21 cellular contexts compared by ENCODE assay signal in the genomic region with DNA sequence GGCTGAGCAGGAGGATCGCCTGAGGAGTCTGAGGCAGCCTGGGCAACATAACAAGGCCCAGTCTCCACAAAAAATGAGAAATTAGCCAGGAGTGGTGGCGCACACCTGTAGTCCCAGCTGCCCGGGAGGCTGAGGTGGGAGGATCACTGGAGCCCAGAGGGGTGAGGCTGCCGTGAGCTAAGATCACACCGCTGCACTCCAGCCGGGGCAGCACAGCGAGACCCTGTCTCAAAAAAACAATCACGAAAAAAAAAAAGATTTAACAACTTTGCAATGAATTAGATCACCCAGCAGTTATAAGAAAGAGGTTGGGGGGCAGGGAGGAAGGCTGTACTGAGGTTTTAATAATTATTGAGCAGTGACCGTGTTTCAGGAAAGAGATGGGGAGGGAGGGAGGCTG. TPM values are rescaled to one million over a fixed set of nuclear protein-coding genes. Genes with fewer than 3 reads are reported as not detected.
DNase-seq lines count a peak whose midpoint lies in the region; ATAC-seq and TF ChIP-seq lines count a peak whose summit lies in the region.
"Had no signal": no experiment of that assay in that cellular context is flagged by ENCODE, and none has a peak within 500 bp of the region (broad histone marks: within the 10 kb centered on the region; RNA-seq: fewer than 3 reads in every experiment).

No MANE protein-coding gene starts in this region.

- CTCF ChIA-PET in WTC11 (lab: Charles Lee), result interaction anchor here (1.6 kb wide), 1 partner anchor 109 kb away, joined by 4 read pairs; no protein-coding TSS in a partner anchor

- H3K36me3 ChIP-seq in heart left ventricle, result no peaks in the 10 kb centered on the region
- H3K36me3 ChIP-seq in lower lobe of right lung, result no peaks in the 10 kb centered on the region
- peaks cover 0 to 13% (median 0%) of the 10 kb centered on the region in 5 donors for H3K36me3 ChIP-seq in subcutaneous abdominal adipose tissue (ENCODE audit: control insufficient read depth in 5 of 5, insufficient read depth in 5 of 5, low read length in 5 of 5)
- no peaks in the 10 kb centered on the region for H3K36me3 ChIP-seq in BE2C
- H3K36me3 ChIP-seq: SJCRH30 had no signal

- peaks cover 15% of the 10 kb centered on the region for H3K27me3 Mint-ChIP-seq in WTC11 (ENCODE audit: low read depth)

- H3K27ac ChIP-seq in heart left ventricle (peak overlapping the region in 9 of 12 donors; percentile 6 to 86 (median 78)), lower lobe of right lung (no peak overlapping the region), subcutaneous abdominal adipose tissue (ENCODE audit: low read depth, low read length) (peak overlapping the region; percentile 20)
- H3K27ac ChIP-seq: SJCRH30 had no signal

- no peak for TF ChIP-seq POLR2A in heart left ventricle (IDR thresholded peaks at IDR 0.05)

- no peaks in the 10 kb centered on the region for H3K9me3 ChIP-seq in heart left ventricle
- H3K9me3 ChIP-seq in lower lobe of right lung, result no peaks in the 10 kb centered on the region
- no peaks in the 10 kb centered on the region for H3K9me3 ChIP-seq in subcutaneous abdominal adipose tissue (ENCODE audit: control insufficient read depth in 5 of 5, low read length in 5 of 5)
- no peaks in the 10 kb centered on the region for H3K9me3 ChIP-seq in BE2C
- H3K9me3 ChIP-seq: SJCRH30 had no signal

- H3K4me1 ChIP-seq in heart left ventricle (peaks cover 0 to 48% (median 15%) of the 10 kb centered on the region in 12 donors), lower lobe of right lung (peaks cover 4% of the 10 kb centered on the region), subcutaneous abdominal adipose tissue (ENCODE audit: control insufficient read depth in 5 of 5, insufficient read depth in 5 of 5, low read length in 5 of 5) (peaks cover 4 to 51% (median 45%) of the 10 kb centered on the region in 5 donors), BE2C (no peaks in the 10 kb centered on the region)
- H3K4me1 ChIP-seq: SJCRH30 had no signal

- no peak for ATAC-seq in WTC11
- ATAC-seq in heart left ventricle, result no peak
- ATAC-seq in lower lobe of right lung, result no peak
- no peak for ATAC-seq in HG03439 (IDR thresholded peaks at IDR 0.05; ENCODE audit: unreplicated experiment)
- ATAC-seq: PC-3 had no signal

- H3K4me3 ChIP-seq in heart left ventricle (no peak overlapping the region), lower lobe of right lung (no peak overlapping the region), subcutaneous abdominal adipose tissue (ENCODE audit: low read depth in 1 of 5, low read length in 5 of 5) (no peak overlapping the region), BE2C (ENCODE audit: low read depth, low read length) (no peak overlapping the region)
- H3K4me3 ChIP-seq: SJCRH30 had no signal

- H3K9me3 Mint-ChIP-seq in WTC11, result no peaks in the 10 kb centered on the region
- H3K9me3 Mint-ChIP-seq: CD4-positive, alpha-beta memory T cell had no signal

- POLR2A ChIA-PET in WTC11 (lab: Charles Lee), result no interaction called here

- TF ChIP-seq CTCF in WTC11 (IDR thresholded peaks at IDR 0.05), result no peak
- no peak for TF ChIP-seq CTCF in heart left ventricle (IDR thresholded peaks at IDR 0.05)
- TF ChIP-seq CTCF in lower lobe of right lung (IDR thresholded peaks at IDR 0.05), result no peak
- TF ChIP-seq CTCF in BE2C (IDR thresholded peaks at IDR 0.05; ENCODE audit: low read depth, low read length), result no peak

- H3K36me3 Mint-ChIP-seq in WTC11, result no peaks in the 10 kb centered on the region
- H3K36me3 Mint-ChIP-seq: CD4-positive, alpha-beta memory T cell had no signal

- DNase-seq in WTC11 (ENCODE audit: low spot score) (no peak), heart left ventricle (peak in 2 of 5 donors; percentile 5 to 16), lower lobe of right lung (peak; percentile 22), 8988T (no peak), BE2C (no peak)
- DNase-seq: CD4-positive, alpha-beta memory T cell; DMS53; EL; GOT3; KBM-7; NCI-H1105; NCI-H1694; NCI-H2107; NCI-H2227 treated with DMSO at 0.1 percent for 48 hours; NCI-H524; NCI-H82; PC-3; RPMI8226; SJCRH30 had no signal

- H3K4me1 Mint-ChIP-seq in WTC11, result peaks cover 13% of the 10 kb centered on the region
- H3K4me1 Mint-ChIP-seq: CD4-positive, alpha-beta memory T cell had no signal

- H3K9ac ChIP-seq in subcutaneous abdominal adipose tissue (ENCODE audit: low read length in 5 of 5), result no peak overlapping the region

- H3K27ac Mint-ChIP-seq in WTC11, result no peak overlapping the region
- H3K27ac Mint-ChIP-seq: CD4-positive, alpha-beta memory T cell had no signal

- 87 to 92% (median 88%) methylated on average over 9 of the region's 9 CpGs for WGBS in heart left ventricle, 4 donors

- H3K27me3 ChIP-seq in heart left ventricle (peaks cover 0 to 4% (median 0%) of the 10 kb centered on the region in 9 donors), lower lobe of right lung (ENCODE audit: low read depth) (no peaks in the 10 kb centered on the region), subcutaneous abdominal adipose tissue (ENCODE audit: control insufficient read depth in 5 of 5, insufficient read depth in 4 of 5, low read length in 5 of 5) (no peaks in the 10 kb centered on the region), BE2C (no peaks in the 10 kb centered on the region)
- H3K27me3 ChIP-seq: SJCRH30 had no signal

- H3K4me3 Mint-ChIP-seq in WTC11, result no peak overlapping the region
- H3K4me3 Mint-ChIP-seq: CD4-positive, alpha-beta memory T cell had no signal

- intact Hi-C loops in heart left ventricle (cut with DNase I) (loop anchor here in 3 of 10 donors (2.0 to 10.0 kb wide), 5 partner anchors 30 to 82 kb away; a partner anchor contains a TSS), lower lobe of right lung (cut with DNase I) (no loop called here)

TF ChIP-seq in WTC11, 78 proteins besides CTCF, POLR2A, EP300 and RAD21:
- TF ChIP-seq ZNF263 (CRISPR knock-in tag; IDR thresholded peaks at IDR 0.05; ENCODE audit: low read depth) (no peak), ZNF121 (CRISPR knock-in tag; IDR thresholded peaks at IDR 0.05) (peak; percentile 79; the same call in 1 of the 2 replicates)

RNA-seq across cellular contexts. Expression of a gene that starts 49.4 kb away (rescaled TPM):
- total RNA-seq in WTC11 (2021) (2.0 to 4.6 TPM (median 3.7 TPM) in 3 replicates), heart left ventricle (1 to 10 TPM; 2.8 to 9.4 (median 6.7) TPM), lower lobe of right lung (38.7 TPM)
- polyA plus RNA-seq in heart left ventricle, result 1 to 10 TPM; 4.3 to 6.3 TPM
- 1.7 TPM for polyA plus RNA-seq in BE2C (2012; ENCODE audit: insufficient read depth, insufficient read length, low read depth)
